In genomic region chr4:174241162-174241561, GRCh38 we compare ENCODE assay signal across 20 cellular contexts. TPM values are rescaled to one million over a fixed set of nuclear protein-coding genes. Genes with fewer than 3 reads are reported as not detected.
A peak's percentile ranks its signal among the peaks of the same experiment; 100 is the strongest.
DNase-seq lines count a peak whose midpoint lies in the region; ATAC-seq, FAIRE-seq and TF ChIP-seq lines count a peak whose summit lies in the region.
"Had no signal": no experiment of that assay in that cellular context is flagged by ENCODE, and none has a peak within 500 bp of the region (broad histone marks: within the 10 kb centered on the region; RNA-seq: fewer than 3 reads in every experiment).

No MANE protein-coding gene starts in this region.

- BruUV-seq in GM12878 (replicated peaks; lab: Mats Ljungman, UMichigan) = no TSS peak

- no peak for DNase-seq in GM12878 (ENCODE audit: low read depth, low spot score)
- no peak for DNase-seq in stimulated activated naive CD4-positive, alpha-beta T cell treated with Interleukin-2 at 50 U/mL for 16 hours (lab: John Stamatoyannopoulos, UW)
- no peak for DNase-seq in HCEC 1CT
- DNase-seq in erythroblast (lab: John Stamatoyannopoulos, UW) = no peak
- DNase-seq: ACHN; BE2C; C1 segment of cervical spinal cord; CD4-positive, CD25-positive, alpha-beta regulatory T cell; CD8-positive, alpha-beta memory T cell; COR-L47; Kasumi-1; KG1 had no signal

- intact Hi-C loops in GM12878 (cut with micrococcal nuclease; ENCODE audit: unreplicated experiment) = no loop called here

- CTCF ChIA-PET in GM12878 (lab: Yijun Ruan, JAX) = interaction anchor here (0.6 to 1.8 kb wide), 5 partner anchors 14 to 833 kb away, joined by 3 to 6 read pairs (median 3); no protein-coding TSS in a partner anchor

- TF ChIP-seq CTCF in GM12878 (IDR thresholded peaks at IDR 0.05 in 2 of 3, conservative IDR thresholded peaks at IDR 0.05 in 1 of 3; ENCODE audit: control insufficient read depth in 2 of 3, extremely low read depth in 1 of 3, insufficient read depth in 1 of 3, low read depth in 3 of 3, low read length in 3 of 3) = no peak

- H3K79me2 ChIP-seq in GM12878 (ENCODE audit: control insufficient read depth, insufficient read depth, low read length) = no peaks in the 10 kb centered on the region

- H3K27me3 ChIP-seq in GM12878 (replicated peaks in 1 of 2; ENCODE audit: control insufficient read depth in 2 of 2, insufficient read depth in 2 of 2, low read length in 1 of 2) = no peaks in the 10 kb centered on the region
- H3K27me3 ChIP-seq: BE2C had no signal

- ATAC-seq in GM19395 (IDR thresholded peaks at IDR 0.05; ENCODE audit: unreplicated experiment) = peak; percentile 56
- peak; percentile 44 for ATAC-seq in HG02885 (IDR thresholded peaks at IDR 0.05; ENCODE audit: poor library complexity, unreplicated experiment)
- no peak; the same call in 2 of the 3 replicates for ATAC-seq in GM12878
- no peak for ATAC-seq in HG02798 (IDR thresholded peaks at IDR 0.05; ENCODE audit: poor library complexity, unreplicated experiment)
- ATAC-seq: HepG2 had no signal

- SMC1A ChIA-PET in GM12878 (lab: Charles Lee; ENCODE audit: uncharacterized antibody, unreplicated experiment) = interaction anchor here (0.6 to 1.1 kb wide), 4 partner anchors 8 to 17 kb away, joined by 3 read pairs; no protein-coding TSS in a partner anchor

- TF ChIP-seq POLR2A in GM12878 (IDR thresholded peaks at IDR 0.05; ENCODE audit: low read depth, low read length) (no peak), erythroblast (IDR thresholded peaks at IDR 0.05; ENCODE audit: low read length) (no peak)

- no peak overlapping the region for H3K9ac ChIP-seq in GM12878 (ENCODE audit: control insufficient read depth, insufficient read depth, low read length)

- H3K36me3 ChIP-seq in GM12878 (ENCODE audit: control insufficient read depth in 2 of 2, insufficient read depth in 2 of 2, low read length in 1 of 2) = peaks cover 0 to 3% of the 10 kb centered on the region in 2 experiments; a peak in 1 of 4 replicates
- H3K36me3 ChIP-seq: HAP-1 had no signal

- WGBS in GM12878 (ENCODE audit: insufficient coverage, insufficient replicate concordance, low lambda C conversion rate, missing lambda C conversion rate) = 68% methylated on average over 3 of the region's 3 CpGs

- H3K9me3 ChIP-seq in GM12878 (replicated peaks; ENCODE audit: control insufficient read depth, insufficient read depth, low read length) = no peaks in the 10 kb centered on the region
- H3K9me3 ChIP-seq: BE2C, HAP-1 had no signal

- H3K27ac ChIP-seq in GM12878 (ENCODE audit: control insufficient read depth, insufficient read depth) = no peak overlapping the region

- no peak overlapping the region for H3K4me3 ChIP-seq in GM12878
- H3K4me3 ChIP-seq: HAP-1 had no signal

- RAD21 ChIA-PET in GM12878 (lab: Charles Lee; ENCODE audit: unreplicated experiment) = interaction anchor here (1.1 to 1.4 kb wide), 3 partner anchors 11 to 24 kb away, joined by 3 to 9 read pairs (median 3); no protein-coding TSS in a partner anchor

- H3K4me2 ChIP-seq in GM12878 (ENCODE audit: control insufficient read depth, insufficient read depth) = no peak overlapping the region

- no peak for TF ChIP-seq EP300 in GM12878 (IDR thresholded peaks at IDR 0.05; ENCODE audit: borderline replicate concordance in 1 of 2, control insufficient read depth in 1 of 2, low read depth in 2 of 2, low read length in 2 of 2)

- H3K4me1 ChIP-seq in GM12878 (ENCODE audit: control insufficient read depth, insufficient read depth, low read length) = no peaks in the 10 kb centered on the region

- no peaks in the 10 kb centered on the region for H4K20me1 ChIP-seq in GM12878 (ENCODE audit: control insufficient read depth, insufficient read depth)

- FAIRE-seq in GM12878 (lab: Jason Lieb, UNC) = no peak
- FAIRE-seq: D721Med, GM12892, GM18507, HepG2 had no signal

- TF ChIP-seq RAD21 in GM12878 (IDR thresholded peaks at IDR 0.05; ENCODE audit: insufficient read depth, low read depth, low read length) = no peak

- in situ Hi-C loops in GM12878 (cut with MboI) = no loop called here

- POLR2A ChIA-PET in GM12878 (lab: Charles Lee) = interaction anchor here (1.5 kb wide), 1 partner anchor 43 kb away, joined by 5 read pairs; the partner anchor contains the start of genes CEP44 and FBXO8

- no peak overlapping the region for H2AFZ ChIP-seq in GM12878 (ENCODE audit: control insufficient read depth, low read depth, low read length)

TF ChIP-seq in GM12878, 131 proteins besides CTCF, POLR2A, EP300 and RAD21 (continues in another document):
- TF ChIP-seq CEBPZ (IDR thresholded peaks at IDR 0.05; ENCODE audit: low read depth, low read length) = no peak
- no peak for TF ChIP-seq BCL11A (IDR thresholded peaks at IDR 0.05; ENCODE audit: low read depth, low read length)
- TF ChIP-seq ATF2 (IDR thresholded peaks at IDR 0.05; ENCODE audit: low read length) = no peak
- no peak for TF ChIP-seq ZNF207 (IDR thresholded peaks at IDR 0.05; ENCODE audit: borderline replicate concordance)

RNA-seq across cellular contexts. Expression of gene FBXO8, which starts 42.3 kb away (rescaled TPM):
- total RNA-seq in GM12878 (2013; cell fraction: nucleolus; rRNA removed) = 24.9 and 27.3 TPM in 2 replicates
- total RNA-seq in GM12878 (2014; rRNA removed) (15.9 and 23.2 TPM in 2 replicates), GM12878 (2014; rRNA removed; fragmentation: Illumina TruSeq; extraction: Trizol) (18.3 and 19.0 TPM in 2 replicates), GM12878 (2021) (13.1 and 13.6 TPM in 2 replicates)
- 4.2 TPM for polyA plus RNA-seq in GM12878 (2011; ENCODE audit: low read depth)
- polyA plus RNA-seq in GM12878 (2011; rRNA removed) (38.1 and 51.8 TPM in 2 replicates), GM12878 (2014; fragmentation: Illumina TruSeq; extraction: Trizol) (14.9 and 15.1 TPM in 2 replicates), GM12878 (2014; fragmentation: Nextera tagmentation; extraction: Ambion mirVana) (10 to 100 TPM; 13.7 to 19.3 TPM), GM12878 (2014; rRNA removed) (8.8 and 11.3 TPM in 2 replicates), GM12878 (2016; fragmentation: Nextera tagmentation; extraction: Ambion mirVana) (10 to 100 TPM; 17.6 to 18.2 TPM)
- 17.0 and 19.2 TPM in 2 replicates for polyA plus RNA-seq in GM12878 (2011; cell fraction: cytosol; rRNA removed)
- polyA plus RNA-seq in GM12878 (2011; cell fraction: nucleus; rRNA removed) = 9.2 and 11.6 TPM in 2 replicates
- polyA plus RNA-seq in GM12878 (2012) = 7.6 and 13.4 TPM in 2 replicates
- polyA minus RNA-seq in GM12878 (2011; rRNA and poly(A)+ RNA removed) = 32.2 and 36.1 TPM in 2 replicates
- polyA minus RNA-seq in GM12878 (2011; cell fraction: cytosol; rRNA and poly(A)+ RNA removed) = 13.0 and 13.2 TPM in 2 replicates
- polyA minus RNA-seq in GM12878 (2011; cell fraction: nucleus; rRNA and poly(A)+ RNA removed) = 25.9 and 30.8 TPM in 2 replicates

RNA-seq across cellular contexts. Expression of gene CEP44, which starts 42.5 kb away (rescaled TPM):
- 63.0 and 66.9 TPM in 2 replicates for total RNA-seq in GM12878 (2013; cell fraction: nucleolus; rRNA removed)
- 12.5 and 14.6 TPM in 2 replicates for total RNA-seq in GM12878 (2014; rRNA removed)
- total RNA-seq in GM12878 (2014; rRNA removed; fragmentation: Illumina TruSeq; extraction: Trizol) = 16.7 and 17.4 TPM in 2 replicates
- total RNA-seq in GM12878 (2021) = 13.3 and 16.6 TPM in 2 replicates
- 5.4 TPM for polyA plus RNA-seq in GM12878 (2011; ENCODE audit: low read depth)
- polyA plus RNA-seq in GM12878 (2011; rRNA removed) = 19.8 and 33.0 TPM in 2 replicates
- polyA plus RNA-seq in GM12878 (2011; cell fraction: cytosol; rRNA removed) = 5.9 and 6.9 TPM in 2 replicates
- polyA plus RNA-seq in GM12878 (2011; cell fraction: nucleus; rRNA removed) = 19.0 and 19.8 TPM in 2 replicates
- polyA plus RNA-seq in GM12878 (2012) = 7.6 and 12.7 TPM in 2 replicates
- polyA plus RNA-seq in GM12878 (2014; fragmentation: Illumina TruSeq; extraction: Trizol) = 11.4 and 13.1 TPM in 2 replicates
- polyA plus RNA-seq in GM12878 (2014; fragmentation: Nextera tagmentation; extraction: Ambion mirVana) = 10 to 100 TPM in 1 of 2 experiments, 1 to 10 TPM in 1; 7.6 to 15.0 TPM
- polyA plus RNA-seq in GM12878 (2014; rRNA removed) = 9.1 and 10.5 TPM in 2 replicates
- 10 to 100 TPM; 16.4 to 17.0 TPM for polyA plus RNA-seq in GM12878 (2016; fragmentation: Nextera tagmentation; extraction: Ambion mirVana)
- 11.3 and 11.6 TPM in 2 replicates for polyA minus RNA-seq in GM12878 (2011; rRNA and poly(A)+ RNA removed)
- polyA minus RNA-seq in GM12878 (2011; cell fraction: cytosol; rRNA and poly(A)+ RNA removed) = 6.1 and 6.2 TPM in 2 replicates
- polyA minus RNA-seq in GM12878 (2011; cell fraction: nucleus; rRNA and poly(A)+ RNA removed) = 16.8 and 20.0 TPM in 2 replicates

Comparison
In these comparisons a context has a peak if more than half of its experiments do, and no peak if none do; other contexts are left out.
1. ATAC-seq: peak in GM19395 (single experiment) and HG02885 (single experiment); none in GM12878 (single experiment) and HG02798 (single experiment).